In genomic region chr15:64774556-64775523, GRCh38 we compare ENCODE assay signal across 8 cellular contexts. TPM values are rescaled to one million over a fixed set of nuclear protein-coding genes. Genes with fewer than 3 reads are reported as not detected.
DNase-seq lines count a peak whose midpoint lies in the region; ATAC-seq and TF ChIP-seq lines count a peak whose summit lies in the region.

No MANE protein-coding gene starts in this region.

- H3K14ac ChIP-seq in mesenchymal stem cell (ENCODE audit: low read length in 2 of 2) = peak overlapping the region; percentile 9 to 80

- peak overlapping the region in 1 of 2 experiments; percentile 79 for H3K23ac ChIP-seq in mesenchymal stem cell (ENCODE audit: low read length in 2 of 2)

- peaks cover 0 to 14% (median 0%) of the 10 kb centered on the region in 4 donors for H3K4me1 Mint-ChIP-seq in CD4-positive, CD25-positive, alpha-beta regulatory T cell

- peak overlapping the region; percentile 67 for H2BK15ac ChIP-seq in mesenchymal stem cell (ENCODE audit: low read depth, poor library complexity, severe bottlenecking)

- H3K4me2 ChIP-seq in mesenchymal stem cell (ENCODE audit: low read length, poor library complexity, severe bottlenecking) = peak overlapping the region; percentile 92

- H3K27me3 ChIP-seq in CD4-positive, CD25-positive, alpha-beta regulatory T cell (ENCODE audit: control insufficient read depth, insufficient read depth, low read length) = peaks cover 8% of the 10 kb centered on the region
- H3K27me3 ChIP-seq in brain microvascular endothelial cell (replicated peaks) (no peaks in the 10 kb centered on the region), mesenchymal stem cell (ENCODE audit: control insufficient read depth in 1 of 2, insufficient read depth in 1 of 2, low read length in 2 of 2) (peaks cover 0 to 52% of the 10 kb centered on the region in 2 experiments)

- no peak for ATAC-seq in CD4-positive, CD25-positive, alpha-beta regulatory T cell (ENCODE audit: low read depth in 2 of 2)
- no peak for ATAC-seq in GM18909 (IDR thresholded peaks at IDR 0.05; ENCODE audit: poor library complexity, unreplicated experiment)

- H3K27ac ChIP-seq in CD4-positive, CD25-positive, alpha-beta regulatory T cell (ENCODE audit: insufficient read depth, low read length, poor library complexity, severe bottlenecking) = no peak overlapping the region
- H3K27ac ChIP-seq in brain microvascular endothelial cell (no peak overlapping the region), mesenchymal stem cell (ENCODE audit: low read length, poor library complexity, severe bottlenecking) (no peak overlapping the region), urinary bladder (ENCODE audit: low read depth) (peak overlapping the region; percentile 73)

- H2AFZ ChIP-seq in mesenchymal stem cell (ENCODE audit: low read depth, low read length) = peak overlapping the region; percentile 75

- H3K36me3 ChIP-seq in CD4-positive, CD25-positive, alpha-beta regulatory T cell (ENCODE audit: control insufficient read depth, insufficient read depth, low read length) = no peaks in the 10 kb centered on the region
- H3K36me3 ChIP-seq in brain microvascular endothelial cell (replicated peaks) (no peaks in the 10 kb centered on the region), mesenchymal stem cell (ENCODE audit: control insufficient read depth in 1 of 2, insufficient read depth in 2 of 2, low read depth in 1 of 2, low read length in 2 of 2) (no peaks in the 10 kb centered on the region), urinary bladder (ENCODE audit: insufficient read depth) (no peaks in the 10 kb centered on the region)

- in situ Hi-C loops in brain microvascular endothelial cell (cut with HindIII; ENCODE audit: low pct_ligation_motif_present, low sequenced_read_pairs) = no loop called here

- no peak overlapping the region for H2BK5ac ChIP-seq in mesenchymal stem cell (ENCODE audit: low read depth, low read length, poor library complexity, severe bottlenecking)

- no peaks in the 10 kb centered on the region for H3K36me3 Mint-ChIP-seq in CD4-positive, CD25-positive, alpha-beta regulatory T cell

- peak overlapping the region; percentile 77 for H2BK120ac ChIP-seq in mesenchymal stem cell (ENCODE audit: low read depth, low read length)

- no peak for DNase-seq in CD4-positive, CD25-positive, alpha-beta regulatory T cell
- DNase-seq in HuH-7 (ENCODE audit: low spot score) (peak; percentile 39), brain microvascular endothelial cell (no peak), mesenchymal stem cell (peak; percentile 34), NCI-H187 (lab: John Stamatoyannopoulos, UW) (no peak), NCI-H2171 treated with DMSO at 0.1 percent for 48 hours (lab: John Stamatoyannopoulos, UW) (no peak)

- 1% methylated on average over 40 of the region's 118 CpGs for WGBS in mesenchymal stem cell
- under 1% methylated on average over 118 of the region's 118 CpGs for WGBS in urinary bladder

- H3K9me3 Mint-ChIP-seq in CD4-positive, CD25-positive, alpha-beta regulatory T cell = no peaks in the 10 kb centered on the region

- peak overlapping the region; percentile 90 for H4K91ac ChIP-seq in mesenchymal stem cell (ENCODE audit: low read length)

- no peaks in the 10 kb centered on the region for H3K79me1 ChIP-seq in mesenchymal stem cell (replicated peaks; ENCODE audit: low read length, poor library complexity, severe bottlenecking)

- TF ChIP-seq CTCF in brain microvascular endothelial cell (IDR thresholded peaks at IDR 0.05; ENCODE audit: low read depth, low read length, missing control alignments) = no peak

- H4K8ac ChIP-seq in mesenchymal stem cell (ENCODE audit: low read length) = peak overlapping the region; percentile 94

- peak overlapping the region; percentile 82 to 97 for H3K18ac ChIP-seq in mesenchymal stem cell (ENCODE audit: low read depth in 1 of 2, low read length in 2 of 2)

- H3K4me3 Mint-ChIP-seq in CD4-positive, CD25-positive, alpha-beta regulatory T cell = peak overlapping the region in 3 of 4 donors; percentile 69 to 79 (median 70)

- H3K27ac Mint-ChIP-seq in CD4-positive, CD25-positive, alpha-beta regulatory T cell = no peak overlapping the region

- peaks cover 74% of the 10 kb centered on the region for H3K27me3 Mint-ChIP-seq in CD4-positive, CD25-positive, alpha-beta regulatory T cell

- H2BK12ac ChIP-seq in mesenchymal stem cell (ENCODE audit: low read length in 2 of 2) = peak overlapping the region in 1 of 2 experiments; percentile 70

- no peak overlapping the region for H3K4me3 ChIP-seq in CD4-positive, CD25-positive, alpha-beta regulatory T cell (ENCODE audit: low read depth, low read length)
- peak overlapping the region; percentile 45 for H3K4me3 ChIP-seq in brain microvascular endothelial cell (ENCODE audit: low read depth, low read length)
- H3K4me3 ChIP-seq in mesenchymal stem cell (ENCODE audit: insufficient read depth in 1 of 2, low read depth in 1 of 2, low read length in 2 of 2) = peak overlapping the region; percentile 51 to 81
- H3K4me3 ChIP-seq in urinary bladder (ENCODE audit: low read depth, low read length) = peak overlapping the region; percentile 79

- no peak overlapping the region for H2AK5ac ChIP-seq in mesenchymal stem cell (ENCODE audit: low read length, severe bottlenecking)

- no peaks in the 10 kb centered on the region for H3K9me3 ChIP-seq in CD4-positive, CD25-positive, alpha-beta regulatory T cell (ENCODE audit: control insufficient read depth in 2 of 2, low read length in 2 of 2)
- H3K9me3 ChIP-seq in mesenchymal stem cell (ENCODE audit: control insufficient read depth, low read length) = no peaks in the 10 kb centered on the region

- H3K4ac ChIP-seq in mesenchymal stem cell (ENCODE audit: low read depth in 1 of 2, low read length in 2 of 2) = peak overlapping the region; percentile 35 to 56

- H3K4me1 ChIP-seq in CD4-positive, CD25-positive, alpha-beta regulatory T cell (ENCODE audit: control insufficient read depth, insufficient read depth, low read length, poor library complexity, severe bottlenecking) = peaks cover 13% of the 10 kb centered on the region
- H3K4me1 ChIP-seq in mesenchymal stem cell (ENCODE audit: control insufficient read depth, insufficient read depth, low read depth, low read length) (peaks cover 21% of the 10 kb centered on the region), urinary bladder (ENCODE audit: insufficient read depth) (peaks cover 1% of the 10 kb centered on the region)

- no peak overlapping the region for H3K9ac ChIP-seq in mesenchymal stem cell (ENCODE audit: low read length)

RNA-seq across cellular contexts. Expression of gene RBPMS2, which starts 0.5 kb away (rescaled TPM):
- 0.37 TPM for total RNA-seq in CD4-positive, CD25-positive, alpha-beta regulatory T cell
- not detected for polyA plus RNA-seq in CD4-positive, CD25-positive, alpha-beta regulatory T cell
- polyA plus RNA-seq in mesenchymal stem cell (2013, experiment 1 of 2) = 23.8 TPM
- 24.0 TPM for polyA plus RNA-seq in mesenchymal stem cell (2013, experiment 2 of 2)
- 4.0 TPM for total RNA-seq in urinary bladder
- 90.9 TPM for polyA plus RNA-seq in urinary bladder

RNA-seq across cellular contexts. Expression of gene PIF1, which starts 50.6 kb away (rescaled TPM):
- 0.37 TPM for total RNA-seq in CD4-positive, CD25-positive, alpha-beta regulatory T cell
- polyA plus RNA-seq in CD4-positive, CD25-positive, alpha-beta regulatory T cell = under 1 TPM in 3 of 4 donors, not detected in 1; 0.07 to 0.34 (median 0.24) TPM
- 0.94 TPM for polyA plus RNA-seq in mesenchymal stem cell (2013, experiment 1 of 2)
- polyA plus RNA-seq in mesenchymal stem cell (2013, experiment 2 of 2) = 1.0 TPM
- 4.1 TPM for total RNA-seq in urinary bladder
- polyA plus RNA-seq in urinary bladder = 3.1 TPM

Comparison
In these comparisons a context has a peak if more than half of its experiments do, and no peak if none do; other contexts are left out.
1. DNase-seq: peak in HuH-7 (single experiment) and mesenchymal stem cell (single experiment); none in CD4-positive, CD25-positive, alpha-beta regulatory T cell (0 of 3), brain microvascular endothelial cell (single experiment), NCI-H187 (0 of 2) and NCI-H2171 treated with DMSO at 0.1 percent for 48 hours (single experiment).